ENCODE assay signal across 1 cellular context in genomic region chr5:181168595-181169118, GRCh38.
TF ChIP-seq lines count a peak whose summit lies in the region.

No MANE protein-coding gene starts in this region.

TF ChIP-seq in H1, 55 proteins besides CTCF, POLR2A, EP300 and RAD21:
- 0 out of 2 replicates have a peak, but pooled peaks have one; percentile 15 for TF ChIP-seq CREB1 (IDR thresholded peaks at IDR 0.05)
- TF ChIP-seq CTBP2 (IDR thresholded peaks at IDR 0.05; ENCODE audit: borderline replicate concordance, insufficient read depth, insufficient read length, low read length): no peak
- TF ChIP-seq SAP30 (IDR thresholded peaks at IDR 0.05; ENCODE audit: insufficient read depth, insufficient replicate concordance, low read length): no peak
- TF ChIP-seq SP1 (IDR thresholded peaks at IDR 0.05; ENCODE audit: low read depth, low read length): no peak
TF ChIP-seq in H1: peak in this region for 1.
